Comparison of ENCODE assay signal across 8 cellular contexts in genomic region chr7:120273476-120273975, GRCh38. TPM values are rescaled to one million over a fixed set of nuclear protein-coding genes. Genes with fewer than 3 reads are reported as not detected.
DNase-seq lines count a peak whose midpoint lies in the region; ATAC-seq and TF ChIP-seq lines count a peak whose summit lies in the region.

No MANE protein-coding gene starts in this region.

- peak overlapping the region; percentile 94 for H3K4me3 Mint-ChIP-seq in osteocyte (ENCODE audit: unreplicated experiment)

- DNase-seq in GM06990 (ENCODE audit: extremely low read depth, insufficient read length) (peak; percentile 83), HL-60 (ENCODE audit: low read depth in 1 of 2, low spot score in 1 of 2) (peak in 1 of 2 experiments; percentile 5), SW480 (ENCODE audit: low spot score) (peak; percentile 32), germinal center (ENCODE audit: low spot score) (peak; percentile 2), osteocyte (ENCODE audit: extremely low spot score, unreplicated experiment) (no peak), cortex of kidney (lab: John Stamatoyannopoulos, UW) (no peak)

- H3K4me3 ChIP-seq in GM06990 (replicated peaks; ENCODE audit: low read depth, low read length) (peak overlapping the region; percentile 87), HL-60 (replicated peaks; ENCODE audit: insufficient read depth, low read length) (peak overlapping the region; percentile 36)

- H3K27me3 Mint-ChIP-seq in osteocyte (ENCODE audit: unreplicated experiment), result peaks cover 7% of the 10 kb centered on the region

- H3K27me3 ChIP-seq in GM06990 (replicated peaks; ENCODE audit: control insufficient read depth, insufficient read depth, low read length), result no peaks in the 10 kb centered on the region
- peaks cover 17% of the 10 kb centered on the region for H3K27me3 ChIP-seq in HL-60 (ENCODE audit: insufficient read depth, poor library complexity, severe bottlenecking)

- no peak overlapping the region for H3K27ac ChIP-seq in HL-60 (replicated peaks)

- H3K36me3 ChIP-seq in GM06990 (ENCODE audit: control insufficient read depth, insufficient read depth, low read length), result no peaks in the 10 kb centered on the region

- no peak overlapping the region for H3K27ac Mint-ChIP-seq in osteocyte (ENCODE audit: unreplicated experiment)

- ATAC-seq in GM21390 (IDR thresholded peaks at IDR 0.05; ENCODE audit: unreplicated experiment), result peak; percentile 62
- no peak for ATAC-seq in GM18873 (IDR thresholded peaks at IDR 0.05; ENCODE audit: low FRiP score, unreplicated experiment)

- H3K36me3 Mint-ChIP-seq in osteocyte (ENCODE audit: unreplicated experiment), result no peaks in the 10 kb centered on the region

- TF ChIP-seq CTCF in GM06990 (IDR thresholded peaks at IDR 0.05; ENCODE audit: insufficient read depth, low read length, poor library complexity, severe bottlenecking) (no peak), HL-60 (IDR thresholded peaks at IDR 0.05; ENCODE audit: insufficient read depth, low read length) (no peak), osteocyte (IDR thresholded peaks at IDR 0.05) (no peak)

- peaks cover 7% of the 10 kb centered on the region for H3K4me1 Mint-ChIP-seq in osteocyte (ENCODE audit: unreplicated experiment)

- no peaks in the 10 kb centered on the region for H3K9me3 Mint-ChIP-seq in osteocyte (ENCODE audit: unreplicated experiment)

RNA-seq across cellular contexts. Expression of gene KCND2, which starts 0.6 kb away (rescaled TPM):
- 0.42 and 0.46 TPM in 2 replicates for total RNA-seq in osteocyte

Comparison
In these comparisons a context has a peak if more than half of its experiments do, and no peak if none do; other contexts are left out.
1. DNase-seq: peak in GM06990 (single experiment), SW480 (single experiment) and germinal center (single experiment); none in osteocyte (single experiment) and cortex of kidney (single experiment).